In the genomic region with DNA sequence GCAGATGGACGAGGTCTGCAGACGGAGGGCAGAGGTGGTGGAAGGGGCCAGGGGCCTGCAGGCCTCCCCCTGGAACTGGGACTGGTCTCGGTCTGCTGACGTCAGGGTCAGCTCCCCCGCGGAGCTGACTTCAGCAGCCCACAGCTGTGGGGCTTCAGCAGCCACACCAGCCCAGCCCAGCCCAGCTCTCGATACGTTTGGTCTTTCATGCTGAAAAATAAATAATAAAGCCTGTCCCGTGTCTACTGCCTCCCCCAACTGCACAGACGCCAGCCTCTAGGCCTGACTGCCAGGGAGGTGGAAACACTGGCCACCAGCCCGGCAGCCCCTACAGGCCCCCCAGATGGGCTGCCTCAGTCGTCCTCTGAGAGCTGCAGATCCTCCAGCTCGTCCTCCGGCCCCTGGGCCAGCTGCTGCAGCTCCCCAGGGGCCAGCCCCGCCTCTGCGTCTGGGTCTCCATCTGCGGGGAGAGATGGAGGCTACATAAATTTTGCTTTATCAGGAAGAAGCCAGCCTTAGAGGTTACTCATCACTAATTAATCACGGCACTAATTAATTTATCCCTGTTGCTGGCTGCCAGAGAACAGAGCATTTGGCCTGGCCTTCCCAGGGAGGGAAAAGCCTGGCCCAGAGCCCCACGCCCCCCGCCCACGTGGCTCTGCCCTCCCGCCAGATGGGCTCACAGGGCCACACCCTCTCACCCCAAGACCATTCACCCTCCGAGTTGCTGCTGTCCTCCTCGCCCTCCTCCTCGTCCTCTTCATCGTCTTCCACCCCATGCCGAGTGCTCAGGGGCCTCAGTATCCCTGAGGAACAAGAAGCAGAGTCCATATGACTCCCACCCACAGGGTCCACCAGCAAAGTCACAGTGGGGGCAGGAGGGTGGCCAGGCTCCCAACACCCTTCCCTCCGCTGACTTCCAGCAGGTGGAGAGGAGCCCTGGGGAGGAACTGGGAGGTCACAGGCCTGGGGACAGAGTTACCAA, we compare ENCODE assay signal across 11 cellular contexts. TPM values are rescaled to one million over a fixed set of nuclear protein-coding genes. Genes with fewer than 3 reads are reported as not detected.
DNase-seq lines count a peak whose midpoint lies in the region; ATAC-seq and TF ChIP-seq lines count a peak whose summit lies in the region.
"Had no signal": no experiment of that assay in that cellular context is flagged by ENCODE, and none has a peak within 500 bp of the region (broad histone marks: within the 10 kb centered on the region; RNA-seq: fewer than 3 reads in every experiment).

No MANE protein-coding gene starts in this region.

- in situ Hi-C loops in astrocyte of the cerebellum (cut with HindIII; ENCODE audit: low sequenced_read_pairs), result no loop called here

- H3K27me3 Mint-ChIP-seq in activated naive CD8-positive, alpha-beta T cell treated with anti-CD3 and anti-CD28 coated beads for 36 hours, result peaks cover 30% of the 10 kb centered on the region
- peaks cover 8% of the 10 kb centered on the region for H3K27me3 Mint-ChIP-seq in activated naive CD8-positive, alpha-beta T cell treated with anti-CD3 and anti-CD28 coated beads, Interleukin-2, amount 50 U/mL, for 24 hours

- peaks cover 11% of the 10 kb centered on the region for H3K36me3 ChIP-seq in urinary bladder (ENCODE audit: insufficient read depth)

- no peaks in the 10 kb centered on the region for H3K27me3 ChIP-seq in right cardiac atrium (ENCODE audit: control insufficient read depth, insufficient read depth)

- ATAC-seq in activated naive CD8-positive, alpha-beta T cell treated with anti-CD3 and anti-CD28 coated beads, Interleukin-2, amount 50 U/mL, for 24 hours, result no peak
- ATAC-seq in right cardiac atrium (peak; percentile 28 to 37), GM21447 (IDR thresholded peaks at IDR 0.05; ENCODE audit: unreplicated experiment) (no peak)
- ATAC-seq in activated naive CD4-positive, alpha-beta T cell treated with anti-CD3 and anti-CD28 coated beads, Interleukin-2, amount 50 U/mL, for 72 hours, result no peak
- ATAC-seq: left colon had no signal

- peaks cover 9% of the 10 kb centered on the region for H3K4me1 Mint-ChIP-seq in activated naive CD8-positive, alpha-beta T cell treated with anti-CD3 and anti-CD28 coated beads for 36 hours
- H3K4me1 Mint-ChIP-seq in activated naive CD8-positive, alpha-beta T cell treated with anti-CD3 and anti-CD28 coated beads, Interleukin-2, amount 50 U/mL, for 24 hours, result peaks cover 10% of the 10 kb centered on the region

- intact Hi-C loops in right cardiac atrium (cut with DNase I), result no loop called here

- H3K4me1 ChIP-seq in right cardiac atrium (ENCODE audit: control insufficient read depth, insufficient read depth, low read length) (no peaks in the 10 kb centered on the region), urinary bladder (ENCODE audit: insufficient read depth) (no peaks in the 10 kb centered on the region)

- DNase-seq in activated naive CD8-positive, alpha-beta T cell treated with anti-CD3 and anti-CD28 coated beads for 36 hours, result no peak
- DNase-seq in activated naive CD8-positive, alpha-beta T cell treated with anti-CD3 and anti-CD28 coated beads, Interleukin-2, amount 50 U/mL, for 24 hours, result no peak
- DNase-seq in astrocyte of the cerebellum (ENCODE audit: low read depth) (peak; percentile 42), right cardiac atrium (peak; percentile 77 to 92 (median 89)), iPS-NIHi11 (ENCODE audit: low spot score) (no peak)
- no peak for DNase-seq in activated naive CD4-positive, alpha-beta T cell treated with anti-CD3 and anti-CD28 coated beads, Interleukin-2, amount 50 U/mL, for 72 hours (ENCODE audit: low spot score in 2 of 2)
- DNase-seq: amygdala, erythroblast, left colon had no signal

- H3K9me3 Mint-ChIP-seq in activated naive CD8-positive, alpha-beta T cell treated with anti-CD3 and anti-CD28 coated beads for 36 hours, result no peaks in the 10 kb centered on the region
- no peaks in the 10 kb centered on the region for H3K9me3 Mint-ChIP-seq in activated naive CD8-positive, alpha-beta T cell treated with anti-CD3 and anti-CD28 coated beads, Interleukin-2, amount 50 U/mL, for 24 hours
- no peaks in the 10 kb centered on the region for H3K9me3 Mint-ChIP-seq in activated naive CD4-positive, alpha-beta T cell treated with anti-CD3 and anti-CD28 coated beads, Interleukin-2, amount 50 U/mL, for 72 hours

- H3K4me3 Mint-ChIP-seq in activated naive CD8-positive, alpha-beta T cell treated with anti-CD3 and anti-CD28 coated beads for 36 hours, result peak overlapping the region; percentile 55
- no peak overlapping the region for H3K4me3 Mint-ChIP-seq in activated naive CD8-positive, alpha-beta T cell treated with anti-CD3 and anti-CD28 coated beads, Interleukin-2, amount 50 U/mL, for 24 hours

- no peak for TF ChIP-seq CTCF in astrocyte of the cerebellum (IDR thresholded peaks at IDR 0.05; ENCODE audit: low read depth, low read length, missing control alignments)

- peaks cover 18% of the 10 kb centered on the region for H3K36me3 Mint-ChIP-seq in activated naive CD8-positive, alpha-beta T cell treated with anti-CD3 and anti-CD28 coated beads for 36 hours
- peaks cover 17% of the 10 kb centered on the region for H3K36me3 Mint-ChIP-seq in activated naive CD8-positive, alpha-beta T cell treated with anti-CD3 and anti-CD28 coated beads, Interleukin-2, amount 50 U/mL, for 24 hours (ENCODE audit: low read depth)
- H3K36me3 Mint-ChIP-seq in activated naive CD4-positive, alpha-beta T cell treated with anti-CD3 and anti-CD28 coated beads, Interleukin-2, amount 50 U/mL, for 72 hours, result peaks cover 6 to 15% of the 10 kb centered on the region in 2 donors

- no peaks in the 10 kb centered on the region for H3K9me3 ChIP-seq in right cardiac atrium (ENCODE audit: control insufficient read depth, low read length)

- H3K4me3 ChIP-seq in astrocyte of the cerebellum (ENCODE audit: low read depth, low read length), result no peak overlapping the region
- H3K4me3 ChIP-seq in right cardiac atrium (ENCODE audit: low read length), result no peak overlapping the region
- no peak overlapping the region for H3K4me3 ChIP-seq in urinary bladder (ENCODE audit: low read depth, low read length)

- no peak overlapping the region for H3K27ac ChIP-seq in right cardiac atrium (ENCODE audit: low read length)
- peak overlapping the region; percentile 4 for H3K27ac ChIP-seq in urinary bladder (ENCODE audit: low read depth)

- 52% methylated on average over 28 of the region's 28 CpGs for WGBS in right cardiac atrium
- WGBS in urinary bladder, result 47% methylated on average over 28 of the region's 28 CpGs

- no peak overlapping the region for H3K27ac Mint-ChIP-seq in activated naive CD8-positive, alpha-beta T cell treated with anti-CD3 and anti-CD28 coated beads for 36 hours
- no peak overlapping the region for H3K27ac Mint-ChIP-seq in activated naive CD8-positive, alpha-beta T cell treated with anti-CD3 and anti-CD28 coated beads, Interleukin-2, amount 50 U/mL, for 24 hours
- no peak overlapping the region for H3K27ac Mint-ChIP-seq in activated naive CD4-positive, alpha-beta T cell treated with anti-CD3 and anti-CD28 coated beads, Interleukin-2, amount 50 U/mL, for 72 hours

RNA-seq across cellular contexts. Expression of a gene that starts 14.4 kb away (rescaled TPM):
- 100 to 1,000 TPM; 176 to 185 TPM for total RNA-seq in activated naive CD8-positive, alpha-beta T cell treated with anti-CD3 and anti-CD28 coated beads for 36 hours
- total RNA-seq in right cardiac atrium (10 to 100 TPM; 43.6 to 48.6 (median 45.5) TPM), urinary bladder (27.1 TPM)
- polyA plus RNA-seq in right cardiac atrium (44.3 TPM), urinary bladder (59.5 TPM)
- total RNA-seq in activated naive CD4-positive, alpha-beta T cell treated with anti-CD3 and anti-CD28 coated beads, Interleukin-2, amount 50 U/mL, for 72 hours, result 100 to 1,000 TPM in 1 of 2 donors, 10 to 100 TPM in 1; 66.3 to 112 TPM

RNA-seq across cellular contexts. Expression of a gene that starts 15.8 kb away (rescaled TPM):
- 10 to 100 TPM; 19.5 to 22.5 TPM for total RNA-seq in activated naive CD8-positive, alpha-beta T cell treated with anti-CD3 and anti-CD28 coated beads for 36 hours
- total RNA-seq in right cardiac atrium (1 to 10 TPM; 5.0 to 9.7 (median 6.6) TPM), urinary bladder (4.5 TPM)
- polyA plus RNA-seq in right cardiac atrium (5.3 TPM), urinary bladder (12.0 TPM)
- 10 to 100 TPM; 19.9 to 26.1 TPM for total RNA-seq in activated naive CD4-positive, alpha-beta T cell treated with anti-CD3 and anti-CD28 coated beads, Interleukin-2, amount 50 U/mL, for 72 hours

RNA-seq across cellular contexts. Expression of a gene that starts 20.9 kb away (rescaled TPM):
- not detected for total RNA-seq in activated naive CD8-positive, alpha-beta T cell treated with anti-CD3 and anti-CD28 coated beads for 36 hours
- 10 to 100 TPM in 3 of 4 donors, 1 to 10 TPM in 1; 6.9 to 27.2 (median 11.4) TPM for total RNA-seq in right cardiac atrium
- polyA plus RNA-seq in right cardiac atrium, result 7.8 TPM
- 18.1 TPM for total RNA-seq in urinary bladder
- polyA plus RNA-seq in urinary bladder, result 23.3 TPM
- not detected for total RNA-seq in activated naive CD4-positive, alpha-beta T cell treated with anti-CD3 and anti-CD28 coated beads, Interleukin-2, amount 50 U/mL, for 72 hours

RNA-seq across cellular contexts. Expression of a gene that starts 21.6 kb away (rescaled TPM):
- 1 to 10 TPM in 1 of 2 experiments, under 1 TPM in 1; 0.85 to 1.3 TPM for total RNA-seq in activated naive CD8-positive, alpha-beta T cell treated with anti-CD3 and anti-CD28 coated beads for 36 hours
- total RNA-seq in right cardiac atrium (under 1 TPM in 1 of 4 donors, not detected in 3; 0.41 TPM), urinary bladder (1.1 TPM)
- polyA plus RNA-seq in right cardiac atrium (0.14 TPM), urinary bladder (4.2 TPM)
- 1 to 10 TPM; 1.9 to 5.0 TPM for total RNA-seq in activated naive CD4-positive, alpha-beta T cell treated with anti-CD3 and anti-CD28 coated beads, Interleukin-2, amount 50 U/mL, for 72 hours

RNA-seq across cellular contexts. Expression of a gene that starts 37.3 kb away (rescaled TPM):
- total RNA-seq in activated naive CD8-positive, alpha-beta T cell treated with anti-CD3 and anti-CD28 coated beads for 36 hours, result not detected
- total RNA-seq in right cardiac atrium (10 to 100 TPM; 44.4 to 78.0 (median 57.4) TPM), urinary bladder (0.32 TPM)
- polyA plus RNA-seq in right cardiac atrium (112 TPM), urinary bladder (0.73 TPM)
- total RNA-seq in activated naive CD4-positive, alpha-beta T cell treated with anti-CD3 and anti-CD28 coated beads, Interleukin-2, amount 50 U/mL, for 72 hours, result not detected

Comparison
In these comparisons a context has a peak if more than half of its experiments do, and no peak if none do; other contexts are left out.
1. DNase-seq: peak in astrocyte of the cerebellum (single experiment) and right cardiac atrium (3 of 3); none in activated naive CD8-positive, alpha-beta T cell treated with anti-CD3 and anti-CD28 coated beads for 36 hours (single experiment), activated naive CD8-positive, alpha-beta T cell treated with anti-CD3 and anti-CD28 coated beads, Interleukin-2, amount 50 U/mL, for 24 hours (single experiment), activated naive CD4-positive, alpha-beta T cell treated with anti-CD3 and anti-CD28 coated beads, Interleukin-2, amount 50 U/mL, for 72 hours (0 of 2) and iPS-NIHi11 (single experiment).
2. ATAC-seq: peak in right cardiac atrium (2 of 2); none in activated naive CD8-positive, alpha-beta T cell treated with anti-CD3 and anti-CD28 coated beads, Interleukin-2, amount 50 U/mL, for 24 hours (single experiment), activated naive CD4-positive, alpha-beta T cell treated with anti-CD3 and anti-CD28 coated beads, Interleukin-2, amount 50 U/mL, for 72 hours (0 of 2) and GM21447 (single experiment).
3. RNA of a gene that starts 20.9 kb away (total RNA-seq): 18.1 TPM in urinary bladder (single experiment) and 6.9 to 27.2 TPM in right cardiac atrium; not detected in activated naive CD4-positive, alpha-beta T cell treated with anti-CD3 and anti-CD28 coated beads, Interleukin-2, amount 50 U/mL, for 72 hours and not detected in activated naive CD8-positive, alpha-beta T cell treated with anti-CD3 and anti-CD28 coated beads for 36 hours; every median in the first group is over 4 times any median in the second.